ENCODE assay signal across 10 cellular contexts in the genomic region with DNA sequence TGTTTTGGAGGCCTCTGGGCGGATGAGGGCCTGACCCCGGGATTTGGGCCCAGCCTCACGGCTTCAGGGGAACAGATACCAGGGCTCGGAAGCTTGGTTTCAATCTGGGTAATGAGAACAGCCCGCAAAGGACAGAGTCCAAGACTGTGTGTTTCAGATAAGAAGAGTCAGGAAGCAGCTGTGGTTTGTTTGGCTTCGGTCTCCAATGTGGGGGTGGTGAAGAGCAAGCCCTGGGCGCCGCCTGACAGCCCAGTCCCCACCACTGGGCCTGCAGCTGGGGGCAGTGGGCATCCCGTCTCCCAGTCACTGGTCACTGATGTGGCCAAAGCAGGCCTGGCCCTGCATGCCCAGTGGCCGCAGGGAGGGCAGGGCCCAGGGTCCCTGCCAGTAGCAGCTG. TPM values are rescaled to one million over a fixed set of nuclear protein-coding genes. Genes with fewer than 3 reads are reported as not detected.
DNase-seq lines count a peak whose midpoint lies in the region; ATAC-seq and TF ChIP-seq lines count a peak whose summit lies in the region.
"Had no signal": no experiment of that assay in that cellular context is flagged by ENCODE, and none has a peak within 500 bp of the region (broad histone marks: within the 10 kb centered on the region; RNA-seq: fewer than 3 reads in every experiment).

No MANE protein-coding gene starts in this region.

- WGBS in SK-N-SH (ENCODE audit: low lambda C conversion rate): 77% methylated on average over 6 of the region's 10 CpGs

- H3K9me2 ChIP-seq in SK-N-SH: no peaks in the 10 kb centered on the region

- no peak for TF ChIP-seq RAD21 in SK-N-SH (IDR thresholded peaks at IDR 0.05; ENCODE audit: low read length)

- H3K4me1 ChIP-seq in SK-N-SH (ENCODE audit: control insufficient read depth in 1 of 2, insufficient read depth in 2 of 2, low read depth in 1 of 2, low read length in 1 of 2) (peaks cover 1 to 75% of the 10 kb centered on the region in 2 experiments; a peak in 2 of 4 replicates), ascending aorta (peaks cover 10 to 66% of the 10 kb centered on the region in 2 donors)

- H4K20me1 ChIP-seq in SK-N-SH (ENCODE audit: insufficient read depth): 0 out of 2 replicates have a peak, but pooled peaks cover 2% of the 10 kb centered on the region

- TF ChIP-seq EP300 in SK-N-SH (IDR thresholded peaks at IDR 0.05; ENCODE audit: borderline replicate concordance in 1 of 2, low read depth in 1 of 2, low read length in 1 of 2): no peak

- CTCF ChIA-PET in SK-N-SH (lab: Yijun Ruan, JAX): interaction anchor here (0.9 to 37.6 kb wide), 4 partner anchors 14 to 267 kb away, joined by 4 to 1048 read pairs (median 6); no protein-coding TSS in a partner anchor

- H3K27ac ChIP-seq in SK-N-SH (ENCODE audit: low read depth in 2 of 2, low read length in 1 of 2): peak overlapping the region in 1 of 2 experiments; percentile 77; a peak in 2 of 4 replicates
- H3K27ac ChIP-seq in ascending aorta: peak overlapping the region; percentile 57 to 73
- H3K27ac ChIP-seq: 22Rv1 had no signal

- peaks cover 7 to 14% (median 11%) of the 10 kb centered on the region in 4 donors for H3K4me1 Mint-ChIP-seq in naive thymus-derived CD8-positive, alpha-beta T cell

- H3K9me3 ChIP-seq in SK-N-SH: no peaks in the 10 kb centered on the region
- H3K9me3 ChIP-seq in ascending aorta: no peaks in the 10 kb centered on the region

- H3F3A ChIP-seq in SK-N-SH (replicated peaks; ENCODE audit: insufficient read depth): no peaks in the 10 kb centered on the region

- no peak for TF ChIP-seq CTCF in SK-N-SH (IDR thresholded peaks at IDR 0.05)
- TF ChIP-seq CTCF in ascending aorta (IDR thresholded peaks at IDR 0.05): no peak

- peak overlapping the region in 7 of 10 donors; percentile 28 to 64 (median 54) for H3K4me3 Mint-ChIP-seq in naive thymus-derived CD8-positive, alpha-beta T cell

- no peak overlapping the region for H3K4me2 ChIP-seq in SK-N-SH

- H3K36me3 ChIP-seq in SK-N-SH (replicated peaks in 1 of 2; ENCODE audit: control insufficient read depth in 1 of 2, insufficient read depth in 2 of 2, low read length in 1 of 2) (peaks cover 0 to 9% of the 10 kb centered on the region in 2 experiments), ascending aorta (peaks cover 3 to 34% of the 10 kb centered on the region in 2 donors)

- H3K27me3 ChIP-seq in SK-N-SH (ENCODE audit: insufficient read depth): no peaks in the 10 kb centered on the region
- no peaks in the 10 kb centered on the region for H3K27me3 ChIP-seq in ascending aorta

- H3K9me3 Mint-ChIP-seq in naive thymus-derived CD8-positive, alpha-beta T cell: no peaks in the 10 kb centered on the region

- intact Hi-C loops in ascending aorta (cut with DNase I): loop anchor here (10.0 kb wide), 2 partner anchors 296 to 1284 kb away; partner anchors contain the start of gene MAN2B2

- H3K79me2 ChIP-seq in SK-N-SH (ENCODE audit: insufficient read depth): peaks cover 11% of the 10 kb centered on the region; the same call in 1 of the 2 replicates

- peak overlapping the region in 8 of 10 donors; percentile 8 to 92 (median 86) for H3K27ac Mint-ChIP-seq in naive thymus-derived CD8-positive, alpha-beta T cell

- no peak overlapping the region for H3K9ac ChIP-seq in SK-N-SH

- no peak overlapping the region for H2AFZ ChIP-seq in SK-N-SH (ENCODE audit: low read depth)

- DNase-seq in SK-N-SH: peak; percentile 76
- no peak for DNase-seq in ascending aorta (ENCODE audit: low spot score in 2 of 2)
- DNase-seq in naive thymus-derived CD8-positive, alpha-beta T cell: no peak
- no peak for DNase-seq in stimulated activated CD4-positive, alpha-beta T cell treated with anti-CD3 and anti-CD28 coated beads, Interleukin-12 subunit alpha, Interleukin-12 subunit beta, amount 100 ng/mL, for 4 hours
- DNase-seq in stimulated activated CD4-positive, alpha-beta T cell treated with anti-CD3 and anti-CD28 coated beads, Interleukin-1b, Interleukin-23, amount 100 ng/mL, for 48 hours: no peak
- DNase-seq in HK-2 (ENCODE audit: unreplicated experiment): no peak

- no peaks in the 10 kb centered on the region for H3K27me3 Mint-ChIP-seq in naive thymus-derived CD8-positive, alpha-beta T cell

- H3K4me3 ChIP-seq in SK-N-SH (ENCODE audit: low read depth in 2 of 2, low read length in 1 of 2) (no peak overlapping the region), ascending aorta (no peak overlapping the region)

- H3K36me3 Mint-ChIP-seq in naive thymus-derived CD8-positive, alpha-beta T cell: peaks cover 0 to 2% (median 0%) of the 10 kb centered on the region in 3 donors

- no peak for ATAC-seq in SK-N-SH treated with all-trans-retinoic acid at 6 μM for 48 hours
- peak; percentile 92 for ATAC-seq in HG03045 (IDR thresholded peaks at IDR 0.05; ENCODE audit: unreplicated experiment)
- peak; percentile 47 to 49 for ATAC-seq in naive thymus-derived CD8-positive, alpha-beta T cell
- ATAC-seq: Panc1 had no signal

- POLR2A ChIA-PET in SK-N-SH (lab: Yijun Ruan, JAX): interaction anchor here (1.1 kb wide), 1 partner anchor 30 kb away, joined by 5 read pairs; no protein-coding TSS in a partner anchor
- POLR2A ChIA-PET in naive thymus-derived CD8-positive, alpha-beta T cell (lab: Charles Lee): interaction anchor here (0.7 kb wide), 1 partner anchor 8 kb away, joined by 4 read pairs; no protein-coding TSS in a partner anchor

TF ChIP-seq in SK-N-SH, 30 proteins besides CTCF, POLR2A, EP300 and RAD21:
- TF ChIP-seq CHD2 (IDR thresholded peaks at IDR 0.05; ENCODE audit: low read length, partially characterized antibody) (peak; percentile 37), NRF1 (IDR thresholded peaks at IDR 0.05; ENCODE audit: low read depth, low read length) (no peak), GATA2 (CRISPR knock-in tag; IDR thresholded peaks at IDR 0.05) (peak; percentile 36; the same call in 1 of the 2 replicates)

TF ChIP-seq in SK-N-SH treated with all-trans-retinoic acid at 6 μM for 48 hours, 23 proteins besides CTCF, POLR2A, EP300 and RAD21 (continues in another document):
- TF ChIP-seq, protein P1, sequence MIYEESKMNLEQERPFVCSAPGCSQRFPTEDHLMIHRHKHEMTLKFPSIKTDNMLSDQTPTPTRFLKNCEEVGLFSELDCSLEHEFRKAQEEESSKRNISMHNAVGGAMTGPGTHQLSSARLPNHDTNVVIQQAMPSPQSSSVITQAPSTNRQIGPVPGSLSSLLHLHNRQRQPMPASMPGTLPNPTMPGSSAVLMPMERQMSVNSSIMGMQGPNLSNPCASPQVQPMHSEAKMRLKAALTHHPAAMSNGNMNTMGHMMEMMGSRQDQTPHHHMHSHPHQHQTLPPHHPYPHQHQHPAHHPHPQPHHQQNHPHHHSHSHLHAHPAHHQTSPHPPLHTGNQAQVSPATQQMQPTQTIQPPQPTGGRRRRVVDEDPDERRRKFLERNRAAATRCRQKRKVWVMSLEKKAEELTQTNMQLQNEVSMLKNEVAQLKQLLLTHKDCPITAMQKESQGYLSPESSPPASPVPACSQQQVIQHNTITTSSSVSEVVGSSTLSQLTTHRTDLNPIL (CRISPR knock-in tag; IDR thresholded peaks at IDR 0.05; ENCODE audit: low read depth): no peak
- no peak for TF ChIP-seq TSHZ2 (CRISPR knock-in tag; IDR thresholded peaks at IDR 0.05)
- TF ChIP-seq PATZ1 (CRISPR knock-in tag; IDR thresholded peaks at IDR 0.05; ENCODE audit: borderline replicate concordance): no peak
- TF ChIP-seq TOX (CRISPR knock-in tag; IDR thresholded peaks at IDR 0.05; ENCODE audit: borderline replicate concordance): no peak

RNA-seq across cellular contexts. Expression of gene WFS1, which starts 9.1 kb away (rescaled TPM):
- polyA plus RNA-seq in SK-N-SH (2012; rRNA removed): 15.8 and 18.7 TPM in 2 replicates
- 6.5 and 10.4 TPM in 2 replicates for polyA plus RNA-seq in SK-N-SH (2012; cell fraction: cytosol; rRNA removed)
- polyA plus RNA-seq in SK-N-SH (2012; cell fraction: nucleus; rRNA removed): 24.9 and 27.7 TPM in 2 replicates
- 166 TPM for total RNA-seq in ascending aorta
- total RNA-seq in naive thymus-derived CD8-positive, alpha-beta T cell: 1 to 10 TPM; 4.8 to 5.9 TPM
- polyA plus RNA-seq in naive thymus-derived CD8-positive, alpha-beta T cell: 1 to 10 TPM; 2.9 to 5.4 (median 4.7) TPM

Comparison
In these comparisons a context has a peak if more than half of its experiments do, and no peak if none do; other contexts are left out.
1. RNA of gene WFS1, which starts 9.1 kb away (total RNA-seq): 166 TPM in ascending aorta (single experiment); 4.8 to 5.9 TPM in naive thymus-derived CD8-positive, alpha-beta T cell; every median in the first group is over 10 times any median in the second.